ENCODE assay signal across 1 cellular context in genomic region chr9:614421-614820, GRCh38.
TF ChIP-seq lines count a peak whose summit lies in the region.

No MANE protein-coding gene starts in this region.

TF ChIP-seq in IMR-90, 13 proteins besides CTCF, POLR2A, EP300 and RAD21 (continued from another document):
- TF ChIP-seq, protein P1, sequence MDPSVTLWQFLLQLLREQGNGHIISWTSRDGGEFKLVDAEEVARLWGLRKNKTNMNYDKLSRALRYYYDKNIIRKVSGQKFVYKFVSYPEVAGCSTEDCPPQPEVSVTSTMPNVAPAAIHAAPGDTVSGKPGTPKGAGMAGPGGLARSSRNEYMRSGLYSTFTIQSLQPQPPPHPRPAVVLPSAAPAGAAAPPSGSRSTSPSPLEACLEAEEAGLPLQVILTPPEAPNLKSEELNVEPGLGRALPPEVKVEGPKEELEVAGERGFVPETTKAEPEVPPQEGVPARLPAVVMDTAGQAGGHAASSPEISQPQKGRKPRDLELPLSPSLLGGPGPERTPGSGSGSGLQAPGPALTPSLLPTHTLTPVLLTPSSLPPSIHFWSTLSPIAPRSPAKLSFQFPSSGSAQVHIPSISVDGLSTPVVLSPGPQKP (IDR thresholded peaks at IDR 0.05; ENCODE audit: borderline replicate concordance, low read depth, low read length), result no peak
- TF ChIP-seq CEBPB (IDR thresholded peaks at IDR 0.05; ENCODE audit: low read depth, low read length), result no peak
- TF ChIP-seq SMC3 (IDR thresholded peaks at IDR 0.05; ENCODE audit: low read depth, low read length), result no peak
- no peak for TF ChIP-seq RFX5 (IDR thresholded peaks at IDR 0.05; ENCODE audit: low read depth, low read length)
- TF ChIP-seq MXI1 (IDR thresholded peaks at IDR 0.05; ENCODE audit: borderline replicate concordance, low read depth, low read length), result no peak
- no peak for TF ChIP-seq MAZ (IDR thresholded peaks at IDR 0.05; ENCODE audit: borderline replicate concordance, low read depth, low read length)
TF ChIP-seq in IMR-90: peak in this region for 0.
